Comparison of ENCODE assay signal across 8 cellular contexts in the genomic region with DNA sequence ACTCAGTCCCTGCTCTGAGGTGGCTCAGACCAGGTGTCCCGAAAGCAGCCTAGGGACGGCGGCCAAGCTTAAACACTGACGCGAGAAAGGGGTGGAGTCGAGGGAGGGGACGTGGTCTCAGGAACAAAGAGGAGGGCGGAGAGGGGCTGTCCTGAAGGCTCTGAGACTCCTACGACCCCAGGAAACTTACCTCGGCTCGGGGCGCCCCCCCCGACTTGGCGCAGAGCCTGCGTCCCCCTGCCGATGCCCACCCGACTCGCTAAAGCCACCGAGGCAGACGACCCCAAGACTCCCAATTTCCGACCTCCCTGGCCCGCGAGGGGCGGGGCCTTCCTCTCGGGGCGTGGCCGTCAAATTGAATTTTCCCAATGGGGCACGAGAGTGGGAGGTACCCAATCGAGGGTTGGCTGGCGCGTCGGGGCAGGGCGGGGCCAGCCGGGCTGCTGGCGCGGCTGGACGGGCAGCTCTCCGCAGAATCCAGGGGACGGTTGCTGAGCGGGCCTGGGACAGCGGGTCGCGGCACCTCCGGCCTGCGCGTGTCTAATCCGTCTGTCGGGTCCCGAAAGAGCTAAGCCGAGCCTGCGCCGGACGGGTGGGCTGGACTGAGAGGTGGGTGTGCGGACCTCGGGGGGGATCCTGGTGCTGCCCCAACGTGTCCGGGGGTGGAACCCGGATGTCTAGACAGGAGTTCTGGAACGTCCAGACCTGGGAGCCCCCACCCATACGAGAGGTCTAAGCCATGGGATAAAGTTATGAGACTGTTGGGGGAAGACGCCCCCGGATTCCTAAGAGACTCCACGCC. TPM values are rescaled to one million over a fixed set of nuclear protein-coding genes. Genes with fewer than 3 reads are reported as not detected.
DNase-seq lines count a peak whose midpoint lies in the region; ATAC-seq and TF ChIP-seq lines count a peak whose summit lies in the region.

A gene (plus strand): TSS at position 471 of the 802 bp plus-strand sequence. CDS start 1,941 bp downstream, outside the sequence.

- H3K4me3 ChIP-seq in liver (ENCODE audit: low read depth in 1 of 3, low read length in 3 of 3), result peak within 1 kb of the TSS; percentile 47 to 59 (median 58)

- ATAC-seq in HG03432 (IDR thresholded peaks at IDR 0.05; ENCODE audit: unreplicated experiment), result peak; percentile 63

- H3K27me3 ChIP-seq in liver (ENCODE audit: control insufficient read depth in 4 of 4, insufficient read depth in 4 of 4, low read length in 3 of 4), result no peaks in the 10 kb centered on the region

- peak within 1 kb of the TSS; percentile 53 to 73 for H3K9ac ChIP-seq in liver (ENCODE audit: low read depth in 1 of 2, low read length in 2 of 2)

- 3% methylated on average over 63 of the region's 63 CpGs for WGBS in liver

- no peaks in the 10 kb centered on the region for H3K36me3 ChIP-seq in liver (ENCODE audit: control insufficient read depth in 4 of 4, insufficient read depth in 3 of 4, low read depth in 1 of 4, low read length in 3 of 4)

- H3K9me3 ChIP-seq in liver (ENCODE audit: control insufficient read depth in 4 of 4, low read length in 3 of 4), result no peaks in the 10 kb centered on the region

- peak within 1 kb of the TSS; percentile 64 to 80 for H3K27ac ChIP-seq in liver (ENCODE audit: low read depth in 1 of 2, low read length in 2 of 2)

- TF ChIP-seq POLR2A in GM19099 (IDR thresholded peaks at IDR 0.05; ENCODE audit: extremely low read depth, insufficient read length, low read depth), result peak; percentile 80

- DNase-seq in AML-193 (lab: John Stamatoyannopoulos, UW) (peak; percentile 67 to 77), NCI-H526 treated with DMSO at 0.1 percent for 48 hours (lab: John Stamatoyannopoulos, UW) (peak; percentile 83), dermis blood vessel endothelial cell (peak; percentile 95)
- DNase-seq in activated CD4-positive, alpha-beta T cell treated with anti-CD3 and anti-CD28 coated beads, Interleukin-2, amount 50 U/mL, for 4 hours, result peak; percentile 82 to 86
- peak; percentile 89 for DNase-seq in stimulated activated CD4-positive, alpha-beta T cell treated with anti-CD3 and anti-CD28 coated beads, Interleukin-4, amount 100 ng/mL, for 1 hour

- TF ChIP-seq RAD21 in liver (IDR thresholded peaks at IDR 0.05), result peak in 1 of 2 donors; percentile 45

- peaks cover 3 to 29% (median 15%) of the 10 kb centered on the region in 4 donors for H3K4me1 ChIP-seq in liver (ENCODE audit: control insufficient read depth in 4 of 4, insufficient read depth in 4 of 4, low read length in 3 of 4)

- no peak for TF ChIP-seq CTCF in liver (IDR thresholded peaks at IDR 0.05; ENCODE audit: low read depth, low read length, missing input control)

TF ChIP-seq in liver, 16 proteins besides CTCF, POLR2A, EP300 and RAD21:
- peak; percentile 75 for TF ChIP-seq SP1 (IDR thresholded peaks at IDR 0.05)
- TF ChIP-seq, protein P1, sequence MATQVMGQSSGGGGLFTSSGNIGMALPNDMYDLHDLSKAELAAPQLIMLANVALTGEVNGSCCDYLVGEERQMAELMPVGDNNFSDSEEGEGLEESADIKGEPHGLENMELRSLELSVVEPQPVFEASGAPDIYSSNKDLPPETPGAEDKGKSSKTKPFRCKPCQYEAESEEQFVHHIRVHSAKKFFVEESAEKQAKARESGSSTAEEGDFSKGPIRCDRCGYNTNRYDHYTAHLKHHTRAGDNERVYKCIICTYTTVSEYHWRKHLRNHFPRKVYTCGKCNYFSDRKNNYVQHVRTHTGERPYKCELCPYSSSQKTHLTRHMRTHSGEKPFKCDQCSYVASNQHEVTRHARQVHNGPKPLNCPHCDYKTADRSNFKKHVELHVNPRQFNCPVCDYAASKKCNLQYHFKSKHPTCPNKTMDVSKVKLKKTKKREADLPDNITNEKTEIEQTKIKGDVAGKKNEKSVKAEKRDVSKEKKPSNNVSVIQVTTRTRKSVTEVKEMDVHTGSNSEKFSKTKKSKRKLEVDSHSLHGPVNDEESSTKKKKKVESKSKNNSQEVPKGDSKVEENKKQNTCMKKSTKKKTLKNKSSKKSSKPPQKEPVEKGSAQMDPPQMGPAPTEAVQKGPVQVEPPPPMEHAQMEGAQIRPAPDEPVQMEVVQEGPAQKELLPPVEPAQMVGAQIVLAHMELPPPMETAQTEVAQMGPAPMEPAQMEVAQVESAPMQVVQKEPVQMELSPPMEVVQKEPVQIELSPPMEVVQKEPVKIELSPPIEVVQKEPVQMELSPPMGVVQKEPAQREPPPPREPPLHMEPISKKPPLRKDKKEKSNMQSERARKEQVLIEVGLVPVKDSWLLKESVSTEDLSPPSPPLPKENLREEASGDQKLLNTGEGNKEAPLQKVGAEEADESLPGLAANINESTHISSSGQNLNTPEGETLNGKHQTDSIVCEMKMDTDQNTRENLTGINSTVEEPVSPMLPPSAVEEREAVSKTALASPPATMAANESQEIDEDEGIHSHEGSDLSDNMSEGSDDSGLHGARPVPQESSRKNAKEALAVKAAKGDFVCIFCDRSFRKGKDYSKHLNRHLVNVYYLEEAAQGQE (IDR thresholded peaks at IDR 0.05), result peak; percentile 59
- peak; percentile 35 for TF ChIP-seq NR2F2 (IDR thresholded peaks at IDR 0.05)
- no peak for TF ChIP-seq JUND (IDR thresholded peaks at IDR 0.05)
- no peak for TF ChIP-seq FOXA2 (IDR thresholded peaks at IDR 0.05)
- peak; percentile 57 for TF ChIP-seq TAF1 (conservative IDR thresholded peaks at IDR 0.05)

RNA-seq across cellular contexts. Expression of the gene that starts here (rescaled TPM):
- total RNA-seq in dermis blood vessel endothelial cell (269 and 319 TPM in 2 replicates), liver (10 to 100 TPM; 11.2 to 47.3 TPM)
- polyA plus RNA-seq in liver, result 10 to 100 TPM; 10.1 to 16.4 TPM

Comparison
In these comparisons a context has a peak if more than half of its experiments do, and no peak if none do; other contexts are left out.
1. Peak in every context shown above with its lines: DNase-seq, ATAC-seq, H3K4me3 ChIP-seq and H3K27ac ChIP-seq.